Comparison of ENCODE assay signal across 22 cellular contexts in genomic region chr1:28778021-28778420, GRCh38. TPM values are rescaled to one million over a fixed set of nuclear protein-coding genes. Genes with fewer than 3 reads are reported as not detected.
DNase-seq lines count a peak whose midpoint lies in the region; ATAC-seq, FAIRE-seq and TF ChIP-seq lines count a peak whose summit lies in the region.
"Had no signal": no experiment of that assay in that cellular context is flagged by ENCODE, and none has a peak within 500 bp of the region (broad histone marks: within the 10 kb centered on the region; RNA-seq: fewer than 3 reads in every experiment).

No MANE protein-coding gene starts in this region.

- H3K9me3 ChIP-seq in HepG2 (ENCODE audit: low read length), result no peaks in the 10 kb centered on the region
- H3K9me3 ChIP-seq in right lobe of liver, result no peaks in the 10 kb centered on the region
- no peaks in the 10 kb centered on the region for H3K9me3 ChIP-seq in Panc1 (ENCODE audit: control insufficient read depth, insufficient read depth, low read depth, low read length)
- H3K9me3 ChIP-seq: BE2C had no signal

- TF ChIP-seq POLR2A in HepG2 (IDR thresholded peaks at IDR 0.05; ENCODE audit: insufficient read depth in 1 of 2, low read depth in 2 of 2, low read length in 2 of 2) (no peak), right lobe of liver (IDR thresholded peaks at IDR 0.05) (no peak)

- H3K27ac ChIP-seq in HepG2 (ENCODE audit: extremely low read length, insufficient read depth, low read length) (no peak overlapping the region), right lobe of liver (no peak overlapping the region), Panc1 (ENCODE audit: low read length) (no peak overlapping the region), brain microvascular endothelial cell (no peak overlapping the region)
- H3K27ac ChIP-seq: GM23248 had no signal

- H3K4me1 Mint-ChIP-seq in mesothelial cell of epicardium, result peaks cover 10% of the 10 kb centered on the region

- peaks cover 3% of the 10 kb centered on the region for H3K36me3 Mint-ChIP-seq in mesothelial cell of epicardium
- H3K36me3 Mint-ChIP-seq: CD4-positive, CD25-positive, alpha-beta regulatory T cell; CD8-positive, alpha-beta memory T cell had no signal

- POLR2A ChIA-PET in HepG2 (lab: Yijun Ruan, JAX), result no interaction called here
- POLR2A ChIA-PET in Panc1 (lab: Charles Lee), result no interaction called here

- H4K20me1 ChIP-seq in HepG2 (ENCODE audit: insufficient read depth, low read length), result no peaks in the 10 kb centered on the region

- WGBS in HepG2 (ENCODE audit: low lambda C conversion rate), result 0% methylated on average over 2 of the region's 2 CpGs
- WGBS in right lobe of liver (ENCODE audit: insufficient coverage, low coverage, low lambda C conversion rate, missing lambda C conversion rate), result 51% methylated on average over 2 of the region's 2 CpGs

- no peak overlapping the region for H2AFZ ChIP-seq in HepG2 (ENCODE audit: low read length)
- H2AFZ ChIP-seq: GM23248 had no signal

- no peaks in the 10 kb centered on the region for H3K27me3 Mint-ChIP-seq in mesothelial cell of epicardium (ENCODE audit: low read depth)
- H3K27me3 Mint-ChIP-seq: CD4-positive, CD25-positive, alpha-beta regulatory T cell; CD8-positive, alpha-beta memory T cell had no signal

- H3K27ac Mint-ChIP-seq in mesothelial cell of epicardium, result peak overlapping the region; percentile 2

- H3K36me3 ChIP-seq in HepG2 (replicated peaks in 1 of 2; ENCODE audit: control insufficient read depth in 1 of 2, insufficient read depth in 2 of 2, low read length in 2 of 2), result no peaks in the 10 kb centered on the region; a peak in 1 of 5 replicates
- H3K36me3 ChIP-seq in right lobe of liver, result no peaks in the 10 kb centered on the region
- H3K36me3 ChIP-seq in Panc1 (ENCODE audit: control insufficient read depth, insufficient read depth, low read length), result no peaks in the 10 kb centered on the region
- peaks cover 6% of the 10 kb centered on the region for H3K36me3 ChIP-seq in brain microvascular endothelial cell (replicated peaks)

- in situ Hi-C loops in HepG2 (cut with HindIII; ENCODE audit: extremely low pct_ligation_motif_present, low pct_unique_long_range_greater_than_20kb), result loop anchor here (25.0 kb wide), 1 partner anchor 259 kb away; no protein-coding TSS in a partner anchor
- in situ Hi-C loops in Panc1 (cut with HindIII; ENCODE audit: low pct_unique_long_range_greater_than_20kb, low sequenced_read_pairs), result no loop called here
- in situ Hi-C loops in brain microvascular endothelial cell (cut with HindIII; ENCODE audit: low pct_ligation_motif_present, low sequenced_read_pairs), result no loop called here

- H3K4me3 Mint-ChIP-seq in mesothelial cell of epicardium, result no peak overlapping the region
- H3K4me3 Mint-ChIP-seq: IgD-negative memory B cell had no signal

- no peak overlapping the region for H3K4me3 ChIP-seq in HepG2 (replicated peaks in 1 of 3; ENCODE audit: insufficient read depth in 1 of 3, low read depth in 2 of 3, low read length in 3 of 3)
- no peak overlapping the region for H3K4me3 ChIP-seq in right lobe of liver
- no peak overlapping the region for H3K4me3 ChIP-seq in Panc1 (ENCODE audit: low read depth in 2 of 2, low read length in 2 of 2)
- H3K4me3 ChIP-seq in brain microvascular endothelial cell (ENCODE audit: low read depth, low read length), result no peak overlapping the region
- H3K4me3 ChIP-seq: GM23248 had no signal

- no peak overlapping the region for H3K9ac ChIP-seq in HepG2 (ENCODE audit: insufficient read depth, low read depth, low read length)
- H3K9ac ChIP-seq: GM23248 had no signal

- no peak overlapping the region for H3K4me2 ChIP-seq in HepG2 (ENCODE audit: low read depth, low read length)

- peaks cover 0 to 9% of the 10 kb centered on the region in 2 experiments; a peak in 2 of 5 replicates for H3K27me3 ChIP-seq in HepG2 (ENCODE audit: control insufficient read depth in 1 of 2, insufficient read depth in 2 of 2, low read length in 2 of 2)
- no peaks in the 10 kb centered on the region for H3K27me3 ChIP-seq in right lobe of liver
- H3K27me3 ChIP-seq in Panc1 (ENCODE audit: control insufficient read depth, insufficient read depth, low read length), result no peaks in the 10 kb centered on the region
- no peaks in the 10 kb centered on the region for H3K27me3 ChIP-seq in brain microvascular endothelial cell (replicated peaks)
- H3K27me3 ChIP-seq: BE2C had no signal

- DNase-seq in HepG2 (ENCODE audit: low spot score) (no peak), right lobe of liver (no peak), Panc1 (ENCODE audit: low read depth, low spot score) (no peak), mesothelial cell of epicardium (ENCODE audit: low spot score in 2 of 2, unreplicated experiment in 2 of 2) (no peak), brain microvascular endothelial cell (no peak), NCI-H1436 (lab: John Stamatoyannopoulos, UW) (no peak)
- no peak for DNase-seq in activated naive CD4-positive, alpha-beta T cell treated with Interleukin-2 at 50 U/mL for 16 hours
- DNase-seq: ACHN; BE2C; C1 segment of cervical spinal cord; CD4-positive, CD25-positive, alpha-beta regulatory T cell; CD8-positive, alpha-beta memory T cell; COR-L47; GM23248; HCEC 1CT had no signal

- CTCF ChIA-PET in HepG2 (lab: Yijun Ruan, JAX; ENCODE audit: low intra/inter-chr PET ratio, low total read pairs), result no interaction called here
- CTCF ChIA-PET in Panc1 (lab: Charles Lee), result no interaction called here

- intact Hi-C loops in HepG2 (cut with micrococcal nuclease; ENCODE audit: unreplicated experiment) (no loop called here), right lobe of liver (cut with DNase I) (no loop called here), Panc1 (cut with micrococcal nuclease; ENCODE audit: unreplicated experiment) (no loop called here)

- TF ChIP-seq EP300 in HepG2 (IDR thresholded peaks at IDR 0.05; ENCODE audit: low read depth in 2 of 2, low read length in 2 of 2) (no peak), HepG2 (CRISPR knock-in tag; IDR thresholded peaks at IDR 0.05; ENCODE audit: borderline replicate concordance) (no peak)

- FAIRE-seq in HepG2 (lab: Jason Lieb, UNC), result no peak
- FAIRE-seq: D721Med, G401.6, GM12891, HTR-8/SVneo had no signal

- TF ChIP-seq CTCF in HepG2 (CRISPR knock-in tag; IDR thresholded peaks at IDR 0.05) (no peak), right lobe of liver (IDR thresholded peaks at IDR 0.05) (no peak), Panc1 (IDR thresholded peaks at IDR 0.05) (no peak), mesothelial cell of epicardium (IDR thresholded peaks at IDR 0.05; ENCODE audit: unreplicated experiment) (no peak), brain microvascular endothelial cell (IDR thresholded peaks at IDR 0.05; ENCODE audit: low read depth, low read length, missing control alignments) (no peak)

- peaks cover 32% of the 10 kb centered on the region for H3K4me1 ChIP-seq in HepG2 (ENCODE audit: insufficient read depth, low read length)
- H3K4me1 ChIP-seq in right lobe of liver, result peaks cover 0 to 6% (median 3%) of the 10 kb centered on the region in 4 donors
- no peaks in the 10 kb centered on the region for H3K4me1 ChIP-seq in Panc1 (ENCODE audit: control insufficient read depth, insufficient read depth, low read length)
- H3K4me1 ChIP-seq: BE2C had no signal

- no peaks in the 10 kb centered on the region for H3K79me2 ChIP-seq in HepG2 (ENCODE audit: insufficient read depth, low read length)

- TF ChIP-seq RAD21 in HepG2 (CRISPR knock-in tag; IDR thresholded peaks at IDR 0.05), result no peak

- BruUV-seq in HepG2 (replicated peaks; lab: Mats Ljungman, UMichigan) (no TSS peak), Panc1 (replicated peaks; lab: Mats Ljungman, UMichigan) (no TSS peak)

- no peaks in the 10 kb centered on the region for H3K9me3 Mint-ChIP-seq in mesothelial cell of epicardium
- H3K9me3 Mint-ChIP-seq: CD4-positive, CD25-positive, alpha-beta regulatory T cell; CD8-positive, alpha-beta memory T cell; IgD-negative memory B cell had no signal

- ATAC-seq in HepG2 (peak; percentile 12; the same call in 1 of the 3 replicates), right lobe of liver (no peak), Panc1 (peak; percentile 45; the same call in 1 of the 2 replicates)

RNA-seq across cellular contexts. Expression of gene OPRD1, which starts 33.9 kb away (rescaled TPM):
- 0.02 TPM in 1 of 2 replicates, not detected in the other for total RNA-seq in HepG2 (2016; rRNA removed; fragmentation: Illumina TruSeq; extraction: Trizol)
- total RNA-seq in HepG2 (2016; cell fraction: cytosol; rRNA removed; fragmentation: Illumina TruSeq; extraction: Trizol; ENCODE audit: low read depth), result not detected in 2 replicates
- total RNA-seq in HepG2 (2016; cell fraction: insoluble cytoplasmic fraction; rRNA removed; fragmentation: Illumina TruSeq; extraction: Trizol), result 0.04 TPM in 1 of 2 replicates, not detected in the other
- total RNA-seq in HepG2 (2016; cell fraction: membrane; rRNA removed; fragmentation: Illumina TruSeq; extraction: Trizol), result not detected in 2 replicates
- total RNA-seq in HepG2 (2016; cell fraction: nucleus; rRNA removed; fragmentation: Illumina TruSeq; extraction: Trizol), result 0.06 TPM in 1 of 2 replicates, not detected in the other
- 0.01 and 0.03 TPM in 2 replicates for polyA plus RNA-seq in HepG2 (2011; rRNA removed)
- polyA plus RNA-seq in HepG2 (2011; cell fraction: cytosol; rRNA removed), result 0.01 and 0.03 TPM in 2 replicates
- polyA plus RNA-seq in HepG2 (2011; cell fraction: nucleus; rRNA removed), result 0.11 and 0.14 TPM in 2 replicates
- 0.03 and 0.07 TPM in 2 replicates for polyA plus RNA-seq in HepG2 (2012)
- polyA plus RNA-seq in HepG2 (2016; cell fraction: cytosol; fragmentation: Illumina TruSeq; extraction: Trizol; ENCODE audit: low read depth), result not detected in 2 replicates
- polyA plus RNA-seq in HepG2 (2016; cell fraction: insoluble cytoplasmic fraction; fragmentation: Illumina TruSeq; extraction: Trizol; ENCODE audit: low read depth), result not detected in 2 replicates
- not detected in 2 replicates for polyA plus RNA-seq in HepG2 (2016; cell fraction: membrane; fragmentation: Illumina TruSeq; extraction: Trizol; ENCODE audit: low read depth)
- polyA plus RNA-seq in HepG2 (2016; cell fraction: nucleus; fragmentation: Illumina TruSeq; extraction: Trizol; ENCODE audit: insufficient read depth, low read depth), result 0.04 TPM in 2 replicates
- 0.86 TPM in 1 of 2 replicates, not detected in the other for polyA minus RNA-seq in HepG2 (2011; rRNA and poly(A)+ RNA removed; ENCODE audit: low replicate concordance)
- polyA minus RNA-seq in HepG2 (2011; cell fraction: cytosol; rRNA and poly(A)+ RNA removed), result 0.10 TPM in 1 of 2 replicates, not detected in the other
- 0.12 and 0.26 TPM in 2 replicates for polyA minus RNA-seq in HepG2 (2011; cell fraction: nucleus; rRNA and poly(A)+ RNA removed)
- not detected for total RNA-seq in right lobe of liver
- total RNA-seq in Panc1 (2021; ENCODE audit: unreplicated experiment), result 5.4 TPM
- 2.3 TPM for polyA plus RNA-seq in Panc1 (2012; ENCODE audit: insufficient read length)
- total RNA-seq in mesothelial cell of epicardium, result 0.27 to 0.66 TPM (median 0.34 TPM) in 3 replicates
- total RNA-seq: A172; CD4-positive, CD25-positive, alpha-beta regulatory T cell; CD8-positive, alpha-beta memory T cell; GM23248; H4 had no signal
- polyA plus RNA-seq: GM23248 had no signal

RNA-seq across cellular contexts. Expression of gene YTHDF2, which starts 41.3 kb away (rescaled TPM):
- total RNA-seq in HepG2 (2016; rRNA removed; fragmentation: Illumina TruSeq; extraction: Trizol) (59.6 and 84.7 TPM in 2 replicates), right lobe of liver (10 to 100 TPM; 21.8 to 43.2 (median 31.7) TPM), Panc1 (2021; ENCODE audit: unreplicated experiment) (97.3 TPM), mesothelial cell of epicardium (130 to 144 TPM (median 137 TPM) in 3 replicates)
- 23.5 and 25.1 TPM in 2 replicates for total RNA-seq in HepG2 (2016; cell fraction: cytosol; rRNA removed; fragmentation: Illumina TruSeq; extraction: Trizol; ENCODE audit: low read depth)
- total RNA-seq in HepG2 (2016; cell fraction: insoluble cytoplasmic fraction; rRNA removed; fragmentation: Illumina TruSeq; extraction: Trizol), result 64.6 and 75.8 TPM in 2 replicates
- 40.7 and 44.0 TPM in 2 replicates for total RNA-seq in HepG2 (2016; cell fraction: membrane; rRNA removed; fragmentation: Illumina TruSeq; extraction: Trizol)
- 40.1 and 45.5 TPM in 2 replicates for total RNA-seq in HepG2 (2016; cell fraction: nucleus; rRNA removed; fragmentation: Illumina TruSeq; extraction: Trizol)
- polyA plus RNA-seq in HepG2 (2011; rRNA removed), result 48.4 and 57.5 TPM in 2 replicates
- polyA plus RNA-seq in HepG2 (2011; cell fraction: cytosol; rRNA removed), result 42.8 and 55.5 TPM in 2 replicates
- 27.3 and 38.4 TPM in 2 replicates for polyA plus RNA-seq in HepG2 (2011; cell fraction: nucleus; rRNA removed)
- 45.7 and 46.5 TPM in 2 replicates for polyA plus RNA-seq in HepG2 (2012)
- 6.9 and 7.4 TPM in 2 replicates for polyA plus RNA-seq in HepG2 (2016; cell fraction: cytosol; fragmentation: Illumina TruSeq; extraction: Trizol; ENCODE audit: low read depth)
- polyA plus RNA-seq in HepG2 (2016; cell fraction: insoluble cytoplasmic fraction; fragmentation: Illumina TruSeq; extraction: Trizol; ENCODE audit: low read depth), result 77.8 and 84.1 TPM in 2 replicates
- polyA plus RNA-seq in HepG2 (2016; cell fraction: membrane; fragmentation: Illumina TruSeq; extraction: Trizol; ENCODE audit: low read depth), result 19.2 and 20.4 TPM in 2 replicates
- 51.1 and 54.7 TPM in 2 replicates for polyA plus RNA-seq in HepG2 (2016; cell fraction: nucleus; fragmentation: Illumina TruSeq; extraction: Trizol; ENCODE audit: insufficient read depth, low read depth)
- polyA minus RNA-seq in HepG2 (2011; rRNA and poly(A)+ RNA removed; ENCODE audit: low replicate concordance), result 118 and 193 TPM in 2 replicates
- 60.7 and 61.0 TPM in 2 replicates for polyA minus RNA-seq in HepG2 (2011; cell fraction: cytosol; rRNA and poly(A)+ RNA removed)
- 38.6 and 48.5 TPM in 2 replicates for polyA minus RNA-seq in HepG2 (2011; cell fraction: nucleus; rRNA and poly(A)+ RNA removed)
- polyA plus RNA-seq in Panc1 (2012; ENCODE audit: insufficient read length), result 64.4 TPM

Comparison
In these comparisons a context has a peak if more than half of its experiments do, and no peak if none do; other contexts are left out.
1. ATAC-seq: peak in HepG2 (single experiment) and Panc1 (single experiment); none in right lobe of liver (0 of 4).